ENCODE assay signal across 20 cellular contexts in the genomic region with DNA sequence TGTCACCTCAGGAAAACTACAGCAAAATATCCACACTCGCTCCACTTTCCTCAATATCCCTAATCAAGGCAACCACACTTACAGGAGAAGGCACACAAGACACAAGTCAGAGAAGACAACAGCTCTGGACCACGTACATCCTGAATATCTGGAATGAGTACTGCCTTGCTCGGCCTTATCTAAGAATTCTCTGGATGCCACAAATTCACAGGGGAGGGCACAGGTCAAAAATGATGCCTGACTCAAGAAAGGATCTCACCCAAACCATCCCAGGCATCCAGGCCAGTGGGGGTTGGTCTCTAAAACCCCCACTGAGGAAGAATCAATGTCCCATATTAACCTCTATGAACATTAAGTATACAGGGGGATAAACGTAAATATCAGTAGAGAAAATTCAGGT. TPM values are rescaled to one million over a fixed set of nuclear protein-coding genes. Genes with fewer than 3 reads are reported as not detected.
DNase-seq lines count a peak whose midpoint lies in the region; TF ChIP-seq lines count a peak whose summit lies in the region.
"Had no signal": no experiment of that assay in that cellular context is flagged by ENCODE, and none has a peak within 500 bp of the region (broad histone marks: within the 10 kb centered on the region; RNA-seq: fewer than 3 reads in every experiment).

No MANE protein-coding gene starts in this region.

- H3K9me2 ChIP-seq in hepatocyte (replicated peaks; ENCODE audit: insufficient read depth): no peaks in the 10 kb centered on the region

- H3K27me3 ChIP-seq in hepatocyte (no peaks in the 10 kb centered on the region), parathyroid adenoma (ENCODE audit: control insufficient read depth, insufficient read depth, low read length) (no peaks in the 10 kb centered on the region)

- H3K36me3 ChIP-seq in hepatocyte (replicated peaks; ENCODE audit: insufficient read depth, low read depth): no peaks in the 10 kb centered on the region
- no peaks in the 10 kb centered on the region for H3K36me3 ChIP-seq in parathyroid adenoma (ENCODE audit: control insufficient read depth, insufficient read depth, low read length)

- peak overlapping the region; percentile 60 for H3K4me2 ChIP-seq in hepatocyte
- peak overlapping the region; percentile 3 for H3K4me2 ChIP-seq in parathyroid adenoma (ENCODE audit: low read length)

- H3K79me2 ChIP-seq in hepatocyte (peaks cover 91% of the 10 kb centered on the region), parathyroid adenoma (no peaks in the 10 kb centered on the region)

- H2AFZ ChIP-seq in hepatocyte: no peak overlapping the region
- peak overlapping the region; percentile 65 for H2AFZ ChIP-seq in parathyroid adenoma

- peak overlapping the region; percentile 50 for H3K27ac ChIP-seq in VCaP
- H3K27ac ChIP-seq in hepatocyte: peak overlapping the region; percentile 67
- H3K27ac ChIP-seq in parathyroid adenoma: peak overlapping the region; percentile 56
- H3K27ac ChIP-seq: RWPE1 had no signal

- H3K4me3 ChIP-seq in hepatocyte (no peak overlapping the region), parathyroid adenoma (ENCODE audit: low read depth, low read length) (no peak overlapping the region)

- H3K9me3 ChIP-seq in hepatocyte (ENCODE audit: low read depth) (no peaks in the 10 kb centered on the region), parathyroid adenoma (ENCODE audit: control insufficient read depth, low read length) (no peaks in the 10 kb centered on the region)

- no peak overlapping the region for H3K9ac ChIP-seq in parathyroid adenoma

- no peak for TF ChIP-seq CTCF in VCaP (conservative IDR thresholded peaks at IDR 0.05)
- TF ChIP-seq CTCF in hepatocyte (IDR thresholded peaks at IDR 0.05; ENCODE audit: poor library complexity): no peak
- no peak for TF ChIP-seq CTCF in parathyroid adenoma (IDR thresholded peaks at IDR 0.05)

- DNase-seq in ELF-1 (ENCODE audit: low read depth, low spot score) (peak; percentile 52), hepatocyte (ENCODE audit: low spot score) (no peak), NK-92 (lab: John Stamatoyannopoulos, UW; ENCODE audit: unreplicated experiment) (no peak), DMS 273 treated with DMSO at 0.1 percent for 48 hours (lab: John Stamatoyannopoulos, UW) (no peak), hypothalamus (lab: John Stamatoyannopoulos, UW) (no peak)
- DNase-seq: activated CD8-positive, alpha-beta T cell treated with anti-CD3 and anti-CD28 coated beads, Interleukin-2, amount 10 ng/mL, durations not matched to agents 7 days and 5 days; activated T-cell treated with anti-CD3 and anti-CD28 coated beads, Interleukin-2, amount 50 U/mL, for 1 hour; amygdala; CD4-positive, alpha-beta memory T cell; DMS53; effector CD4-positive, alpha-beta T cell; foreskin melanocyte; hippocampal formation; kidney; naive B cell; NCI-H146; NCI-H524 treated with DMSO at 0.1 percent for 48 hours had no signal

- 58% methylated on average over 4 of the region's 4 CpGs for WGBS in hepatocyte (ENCODE audit: low lambda C conversion rate, missing lambda C conversion rate)

- no peaks in the 10 kb centered on the region for H4K20me1 ChIP-seq in hepatocyte (ENCODE audit: insufficient read depth, poor library complexity, severe bottlenecking)

- H3K4me1 ChIP-seq in hepatocyte (ENCODE audit: insufficient read depth) (peaks cover 25% of the 10 kb centered on the region), parathyroid adenoma (peaks cover 9% of the 10 kb centered on the region)

RNA-seq across cellular contexts. Expression of a gene that starts 29.9 kb away (rescaled TPM):
- total RNA-seq in hepatocyte: 51.2 and 70.0 TPM in 2 replicates
- polyA plus RNA-seq in hepatocyte: 47.3 and 56.8 TPM in 2 replicates

RNA-seq across cellular contexts. Expression of a gene that starts 30.8 kb away (rescaled TPM):
- total RNA-seq in hepatocyte: 50.0 and 54.1 TPM in 2 replicates
- polyA plus RNA-seq in hepatocyte: 26.0 and 33.9 TPM in 2 replicates

RNA-seq across cellular contexts. Expression of a gene that starts 43.1 kb away (rescaled TPM):
- total RNA-seq in hepatocyte: 24.7 and 30.1 TPM in 2 replicates
- 9.9 and 10.0 TPM in 2 replicates for polyA plus RNA-seq in hepatocyte
